21 cellular contexts compared by ENCODE assay signal in genomic region chr12:66002812-66003211, GRCh38.
"Had no signal": no experiment of that assay in that cellular context is flagged by ENCODE, and none has a peak within 500 bp of the region (broad histone marks: within the 10 kb centered on the region; RNA-seq: fewer than 3 reads in every experiment).

No MANE protein-coding gene starts in this region.

- ATAC-seq: activated naive CD8-positive, alpha-beta T cell treated with anti-CD3 and anti-CD28 coated beads, Interleukin-2, amount 50 U/mL, for 24 hours; foreskin keratinocyte had no signal

- H3K4me3 ChIP-seq: dorsolateral prefrontal cortex, left ventricle myocardium inferior, tibial nerve had no signal

- FAIRE-seq: kidney, urothelium cell line had no signal

- H3K9me3 ChIP-seq: left ventricle myocardium inferior, tibial nerve had no signal

- H3K36me3 ChIP-seq: left ventricle myocardium inferior, tibial nerve, WERI-Rb-1 had no signal

- H3K27me3 ChIP-seq: foreskin keratinocyte, tibial nerve had no signal

- DNase-seq: activated CD4-positive, alpha-beta T cell treated with anti-CD3 and anti-CD28 coated beads for 1 hour; activated CD8-positive, alpha-beta memory T cell treated with anti-CD3 and anti-CD28 coated beads for 24 hours; activated CD8-positive, alpha-beta memory T cell treated with anti-CD3 and anti-CD28 coated beads, Interleukin-2, amount 50 U/mL, for 48 hours; activated effector memory CD4-positive, alpha-beta T cell treated with Interleukin-2 at 50 U/mL for 16 hours; activated naive CD4-positive, alpha-beta T cell treated with anti-CD3 and anti-CD28 coated beads, Interleukin-2, amount 10 ng/mL, durations not matched to agents 7 days and 5 days; activated naive CD8-positive, alpha-beta T cell treated with anti-CD3 and anti-CD28 coated beads, Interleukin-2, amount 50 U/mL, for 24 hours; activated T-cell treated with anti-CD3 and anti-CD28 coated beads, Interleukin-2, amount 50 U/mL, for 48 hours; dorsolateral prefrontal cortex; foreskin keratinocyte; glutamatergic neuron; hypothalamus; kidney; left ventricle myocardium inferior; mammary epithelial cell; nephron progenitor cell; nucleus accumbens; retina; stimulated activated CD4-positive, alpha-beta T cell treated with anti-CD3 and anti-CD28 coated beads, Interleukin-2, amount 100 ng/mL, for 48 hours; WERI-Rb-1 had no signal

- H3K4me1 ChIP-seq: tibial nerve had no signal

- H3K27ac ChIP-seq: dorsolateral prefrontal cortex, foreskin keratinocyte, left ventricle myocardium inferior, tibial nerve, WERI-Rb-1 had no signal
